28 cellular contexts compared by ENCODE assay signal in the genomic region with DNA sequence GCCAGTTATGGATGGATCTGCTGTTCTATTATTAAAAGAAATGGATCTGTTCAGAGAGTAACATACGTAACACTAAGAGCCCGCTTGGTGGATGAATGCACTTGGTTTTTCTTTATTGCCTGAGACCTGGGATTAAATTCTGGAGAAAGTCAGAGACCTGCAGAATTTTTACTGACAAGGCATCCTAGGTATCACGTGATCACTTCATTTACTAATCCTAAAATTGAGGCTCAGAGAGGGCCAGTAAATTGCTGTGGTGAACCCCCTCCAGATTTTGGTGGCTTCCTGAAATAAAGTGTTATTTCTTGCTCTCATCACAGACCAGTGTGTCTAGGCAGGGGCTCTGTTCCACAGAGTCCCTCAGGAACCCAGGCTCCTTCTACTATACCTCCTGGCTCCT.
"Had no signal": no experiment of that assay in that cellular context is flagged by ENCODE, and none has a peak within 500 bp of the region (broad histone marks: within the 10 kb centered on the region; RNA-seq: fewer than 3 reads in every experiment).

No MANE protein-coding gene starts in this region.

- ATAC-seq: effector memory CD8-positive, alpha-beta T cell; esophagus mucosa; foreskin keratinocyte; gastrocnemius medialis; gastroesophageal sphincter; heart left ventricle; heart right ventricle had no signal

- H3K27ac ChIP-seq: colonic mucosa, coronary artery, dorsolateral prefrontal cortex, epithelial cell of prostate, esophagus muscularis mucosa, esophagus squamous epithelium, foreskin keratinocyte, gastrocnemius medialis, gastroesophageal sphincter, heart left ventricle, heart right ventricle had no signal

- DNase-seq: colonic mucosa; cortex of kidney; dermis blood vessel endothelial cell; dorsolateral prefrontal cortex; effector CD4-positive, alpha-beta T cell; effector CD8-positive, alpha-beta T cell; effector memory CD4-positive, alpha-beta T cell; effector memory CD8-positive, alpha-beta T cell; endodermal cell; erythroblast; esophagus squamous epithelium; foreskin fibroblast; foreskin melanocyte; gastrocnemius medialis; glutamatergic neuron; head of caudate nucleus; heart left ventricle; heart right ventricle had no signal

- H3K4me3 ChIP-seq: colonic mucosa, coronary artery, dorsolateral prefrontal cortex, esophagus muscularis mucosa, esophagus squamous epithelium, gastrocnemius medialis, gastroesophageal sphincter, heart left ventricle, heart right ventricle had no signal

- H3K4me1 ChIP-seq: colonic mucosa, esophagus squamous epithelium, foreskin keratinocyte, gastrocnemius medialis, gastroesophageal sphincter, heart left ventricle, heart right ventricle had no signal

- H3K9me3 ChIP-seq: colonic mucosa, esophagus muscularis mucosa, esophagus squamous epithelium, gastrocnemius medialis, gastroesophageal sphincter, heart left ventricle, heart right ventricle had no signal

- H3K36me3 ChIP-seq: colonic mucosa, esophagus muscularis mucosa, esophagus squamous epithelium, gastrocnemius medialis, gastroesophageal sphincter, heart left ventricle, heart right ventricle had no signal

- FAIRE-seq: colon, endometrium, endothelial cell of umbilical vein, frontal cortex had no signal

- H3K27me3 ChIP-seq: colonic mucosa, foreskin keratinocyte had no signal
